10 cellular contexts compared by ENCODE assay signal in genomic region chr7:711967-712600, GRCh38. TPM values are rescaled to one million over a fixed set of nuclear protein-coding genes. Genes with fewer than 3 reads are reported as not detected.
DNase-seq lines count a peak whose midpoint lies in the region; ATAC-seq, FAIRE-seq and TF ChIP-seq lines count a peak whose summit lies in the region.
"Had no signal": no experiment of that assay in that cellular context is flagged by ENCODE, and none has a peak within 500 bp of the region (broad histone marks: within the 10 kb centered on the region; RNA-seq: fewer than 3 reads in every experiment).

No MANE protein-coding gene starts in this region.

- H3K9ac ChIP-seq in HUES48 (ENCODE audit: low read depth, low read length): no peak overlapping the region
- no peak overlapping the region for H3K9ac ChIP-seq in H1 (replicated peaks in 1 of 4; ENCODE audit: extremely low read depth in 1 of 4, low read depth in 3 of 4, low read length in 3 of 4)
- H3K9ac ChIP-seq: KMS-11 had no signal

- H2AFZ ChIP-seq in ACC112 (ENCODE audit: low read length, unreplicated experiment) (peak overlapping the region; percentile 14), H1 (ENCODE audit: low read length) (no peak overlapping the region)

- peaks cover 3 to 22% (median 9%) of the 10 kb centered on the region in 5 donors for H3K36me3 Mint-ChIP-seq in naive thymus-derived CD4-positive, alpha-beta T cell

- H3K79me2 ChIP-seq in ACC112 (ENCODE audit: control insufficient read depth, insufficient read depth, low read length, unreplicated experiment): no peaks in the 10 kb centered on the region
- H3K79me2 ChIP-seq in H1 (ENCODE audit: control insufficient read depth in 1 of 2, insufficient read depth in 2 of 2, low read length in 2 of 2): peaks cover 0 to 28% of the 10 kb centered on the region in 2 experiments; a peak in 2 of 4 replicates

- no peak for FAIRE-seq in H1 (lab: Jason Lieb, UNC)

- H3K27me3 ChIP-seq in ACC112 (ENCODE audit: insufficient read depth, low read length) (no peaks in the 10 kb centered on the region), HUES48 (ENCODE audit: control insufficient read depth, insufficient read depth, low read length) (no peaks in the 10 kb centered on the region), H1 (replicated peaks in 1 of 4; ENCODE audit: control insufficient read depth in 3 of 4, extremely low read depth in 1 of 4, insufficient read depth in 3 of 4, low read length in 3 of 4) (no peaks in the 10 kb centered on the region)
- H3K27me3 ChIP-seq in naive thymus-derived CD4-positive, alpha-beta T cell (ENCODE audit: control insufficient read depth in 2 of 2, insufficient read depth in 2 of 2, low read length in 2 of 2): no peaks in the 10 kb centered on the region

- TF ChIP-seq POLR2A in H1 (IDR thresholded peaks at IDR 0.05; ENCODE audit: control extremely low read depth in 1 of 2, low read depth in 2 of 2, low read length in 2 of 2): no peak

- no peak overlapping the region for H4K91ac ChIP-seq in H1 (replicated peaks; ENCODE audit: insufficient read length, low read length)

- DNase-seq in H1 (ENCODE audit: low read depth in 1 of 2, low spot score in 2 of 2) (no peak), T1000 (lab: John Stamatoyannopoulos, UW) (no peak), omental fat pad (ENCODE audit: low spot score) (no peak), SW480 (ENCODE audit: low spot score) (no peak)
- DNase-seq in naive thymus-derived CD4-positive, alpha-beta T cell: peak in 4 of 9 donors; percentile 28 to 43 (median 42)
- DNase-seq: DMS79 treated with DMSO at 0.1 percent for 48 hours had no signal

- H3K4me2 ChIP-seq in H1 (ENCODE audit: insufficient read depth in 1 of 2, low read depth in 2 of 2, low read length in 2 of 2): peak overlapping the region; percentile 51 to 61; a peak in 3 of 4 replicates
- H3K4me2 ChIP-seq: KMS-11 had no signal

- no peak overlapping the region for H2BK20ac ChIP-seq in H1 (ENCODE audit: low read length)

- H4K20me1 ChIP-seq in H1 (replicated peaks in 1 of 2; ENCODE audit: control insufficient read depth in 1 of 2, insufficient read depth in 2 of 2, low read length in 2 of 2): peaks cover 0 to 10% of the 10 kb centered on the region in 2 experiments

- POLR2A ChIA-PET in H1 (lab: Charles Lee; ENCODE audit: partially characterized antibody): interaction anchor here (0.6 to 1.0 kb wide), 3 partner anchors 16 to 195 kb away, joined by 3 to 4 read pairs (median 3); no protein-coding TSS in a partner anchor
- POLR2A ChIA-PET in naive thymus-derived CD4-positive, alpha-beta T cell (lab: Charles Lee): interaction anchor here (0.6 to 1.7 kb wide), 4 partner anchors 72 to 361 kb away, joined by 3 to 5 read pairs (median 4); no protein-coding TSS in a partner anchor

- TF ChIP-seq RAD21 in H1 (IDR thresholded peaks at IDR 0.05 in 1 of 2, conservative IDR thresholded peaks at IDR 0.05 in 1 of 2; ENCODE audit: low read depth in 2 of 2, low read length in 2 of 2): no peak

- no peak overlapping the region for H2BK12ac ChIP-seq in H1 (ENCODE audit: low read depth, low read length)

- no peak overlapping the region for H3K23ac ChIP-seq in H1 (ENCODE audit: insufficient read length)

- H3K18ac ChIP-seq in H1 (ENCODE audit: extremely low read depth, low read length): no peak overlapping the region

- H3K79me1 ChIP-seq in H1 (ENCODE audit: low read depth, low read length): peaks cover 6% of the 10 kb centered on the region

- no CpG with 5 or more reads among the region's 80 CpGs for WGBS in H1 (ENCODE audit: extremely low coverage in 1 of 2, insufficient coverage in 1 of 2, insufficient read length in 1 of 2, insufficient replicate concordance in 2 of 2, low coverage in 1 of 2, low lambda C conversion rate in 2 of 2, missing lambda C conversion rate in 1 of 2), 2 experiments

- H3K27ac Mint-ChIP-seq in naive thymus-derived CD4-positive, alpha-beta T cell: peak overlapping the region in 4 of 9 donors; percentile 44 to 51 (median 47)

- no peak overlapping the region; the same call in 1 of the 2 replicates for H4K8ac ChIP-seq in H1 (ENCODE audit: extremely low read depth, insufficient read depth, low read length)

- H3K4me1 ChIP-seq in ACC112 (ENCODE audit: control insufficient read depth, insufficient read depth, low read length, unreplicated experiment) (no peaks in the 10 kb centered on the region), HUES48 (ENCODE audit: control insufficient read depth, insufficient read depth, low read length) (no peaks in the 10 kb centered on the region; the same call in 1 of the 2 replicates), H1 (replicated peaks in 1 of 4; ENCODE audit: control insufficient read depth in 3 of 4, insufficient read depth in 4 of 4, low read length in 3 of 4) (peaks cover 0 to 7% (median 4%) of the 10 kb centered on the region in 4 experiments; a peak in 5 of 7 replicates)
- peaks cover 0 to 5% of the 10 kb centered on the region in 2 donors for H3K4me1 ChIP-seq in naive thymus-derived CD4-positive, alpha-beta T cell (ENCODE audit: control insufficient read depth in 2 of 2, insufficient read depth in 2 of 2, low read length in 2 of 2)

- no peak overlapping the region for H3K56ac ChIP-seq in H1 (replicated peaks; ENCODE audit: insufficient read length, low read depth, low read length)

- peaks cover 0 to 5% (median 0%) of the 10 kb centered on the region in 5 donors for H3K27me3 Mint-ChIP-seq in naive thymus-derived CD4-positive, alpha-beta T cell

- H2BK15ac ChIP-seq in H1 (ENCODE audit: low read length): no peak overlapping the region

- CTCF ChIA-PET in H1 (lab: Charles Lee; ENCODE audit: partially characterized antibody): no interaction called here
- CTCF ChIA-PET in naive thymus-derived CD4-positive, alpha-beta T cell (lab: Charles Lee): no interaction called here

- H3K4me3 Mint-ChIP-seq in naive thymus-derived CD4-positive, alpha-beta T cell: peak overlapping the region; percentile 12 to 83 (median 64)

- no peak overlapping the region for H2BK5ac ChIP-seq in H1 (ENCODE audit: low read depth, low read length)

- H3K4me3 ChIP-seq in ACC112 (ENCODE audit: low read depth, low read length): peak overlapping the region; percentile 54; the same call in 1 of the 2 replicates
- H3K4me3 ChIP-seq in HUES48 (ENCODE audit: low read depth, low read length): peak overlapping the region; percentile 46; the same call in 1 of the 2 replicates
- peak overlapping the region; percentile 17 to 61 (median 31); a peak in 5 of 8 replicates for H3K4me3 ChIP-seq in H1 (ENCODE audit: extremely low read depth in 1 of 4, insufficient read depth in 2 of 4, low read depth in 3 of 4, low read length in 4 of 4)
- H3K4me3 ChIP-seq in naive thymus-derived CD4-positive, alpha-beta T cell (ENCODE audit: low read length): no peak overlapping the region

- peaks cover 0 to under 1% (median 0%) of the 10 kb centered on the region in 11 donors for H3K9me3 Mint-ChIP-seq in naive thymus-derived CD4-positive, alpha-beta T cell

- TF ChIP-seq CTCF in H1 (IDR thresholded peaks at IDR 0.05; ENCODE audit: control extremely low read depth in 1 of 3, insufficient read depth in 1 of 3, low read depth in 1 of 3, low read length in 3 of 3) (no peak), omental fat pad (IDR thresholded peaks at IDR 0.05) (no peak)

- TF ChIP-seq EP300 in H1 (IDR thresholded peaks at IDR 0.05; ENCODE audit: borderline replicate concordance in 1 of 2, low read depth in 2 of 2, low read length in 2 of 2): no peak

- H3K9me3 ChIP-seq in HUES48 (ENCODE audit: control insufficient read depth, insufficient read depth, low read length) (no peaks in the 10 kb centered on the region), H1 (ENCODE audit: insufficient read depth in 2 of 2, low read depth in 1 of 2, low read length in 1 of 2) (no peaks in the 10 kb centered on the region)
- no peaks in the 10 kb centered on the region for H3K9me3 ChIP-seq in naive thymus-derived CD4-positive, alpha-beta T cell (ENCODE audit: control insufficient read depth in 2 of 3, low read length in 3 of 3)

- H2BK120ac ChIP-seq in H1 (replicated peaks; ENCODE audit: low read depth, low read length): no peak overlapping the region

- H3K27ac ChIP-seq in ACC112 (ENCODE audit: low read depth, low read length): no peak overlapping the region
- H3K27ac ChIP-seq in HUES48 (ENCODE audit: low read depth, low read length): no peak overlapping the region
- H3K27ac ChIP-seq in H1 (ENCODE audit: low read depth, low read length): no peak overlapping the region
- peak overlapping the region; percentile 62 for H3K27ac ChIP-seq in naive thymus-derived CD4-positive, alpha-beta T cell (ENCODE audit: low read depth, low read length)
- H3K27ac ChIP-seq: KMS-11 had no signal

- H4K5ac ChIP-seq in H1 (ENCODE audit: insufficient read length, low read depth, low read length): no peak overlapping the region

- H3K14ac ChIP-seq in H1 (ENCODE audit: insufficient read length): no peak overlapping the region

- intact Hi-C loops in naive thymus-derived CD4-positive, alpha-beta T cell (cut with micrococcal nuclease): loop anchor here in 1 of 2 donors (1.0 to 5.0 kb wide), 4 partner anchors 14 to 211 kb away; partner anchors contain the start of genes DNAAF5 and GET4

- H2AK5ac ChIP-seq in H1 (ENCODE audit: low read depth, low read length): no peak overlapping the region

- peak; percentile 75 for ATAC-seq in naive thymus-derived CD4-positive, alpha-beta T cell
- ATAC-seq in omental fat pad (ENCODE audit: low FRiP score): no peak
- no peak for ATAC-seq in GM19023 (IDR thresholded peaks at IDR 0.05; ENCODE audit: unreplicated experiment)

- H3K36me3 ChIP-seq in ACC112 (ENCODE audit: insufficient read depth, low read length): no peaks in the 10 kb centered on the region; the same call in 1 of the 2 replicates
- H3K36me3 ChIP-seq in HUES48 (ENCODE audit: control insufficient read depth, insufficient read depth, low read length): peaks cover 15% of the 10 kb centered on the region; the same call in 1 of the 2 replicates
- peaks cover 0 to 3% (median 1%) of the 10 kb centered on the region in 4 experiments; a peak in 3 of 8 replicates for H3K36me3 ChIP-seq in H1 (ENCODE audit: control insufficient read depth in 2 of 4, insufficient read depth in 4 of 4, low read length in 3 of 4)
- peaks cover 0 to 8% (median 0%) of the 10 kb centered on the region in 3 experiments for H3K36me3 ChIP-seq in naive thymus-derived CD4-positive, alpha-beta T cell (ENCODE audit: control insufficient read depth in 2 of 3, insufficient read depth in 3 of 3, low read length in 3 of 3)

- peaks cover 5 to 39% (median 18%) of the 10 kb centered on the region in 7 donors for H3K4me1 Mint-ChIP-seq in naive thymus-derived CD4-positive, alpha-beta T cell

- no peak overlapping the region for H3K4ac ChIP-seq in H1 (replicated peaks; ENCODE audit: insufficient read length, low read depth, low read length)

- no peaks in the 10 kb centered on the region for H3K23me2 ChIP-seq in H1 (ENCODE audit: low read depth, low read length)

RNA-seq across cellular contexts. Expression of gene DNAAF5, which starts 14.4 kb away (rescaled TPM):
- 55.1 and 56.5 TPM in 2 replicates for total RNA-seq in H1 (2021; fragmentation: NEBNext Ultra II Directional; extraction: Animal tissue kit (Norgen Biotek cat#: 25700))
- polyA plus RNA-seq in H1 (2011; rRNA removed): 95.9 and 164 TPM in 2 replicates
- polyA plus RNA-seq in H1 (2011; cell fraction: cytosol; rRNA removed): 46.8 TPM
- polyA plus RNA-seq in H1 (2011; cell fraction: nucleus; rRNA removed): 73.5 TPM
- polyA plus RNA-seq in H1 (2012, experiment 1 of 2): 34.1 to 57.9 TPM (median 53.4 TPM) in 4 replicates
- polyA plus RNA-seq in H1 (2012, experiment 2 of 2): 45.5 TPM
- 33.9 TPM for polyA plus RNA-seq in H1 (2013, experiment 1 of 2)
- polyA plus RNA-seq in H1 (2013, experiment 2 of 2): 34.7 TPM
- polyA minus RNA-seq in H1 (2011; rRNA and poly(A)+ RNA removed): 50.1 and 75.3 TPM in 2 replicates
- 44.4 TPM for polyA minus RNA-seq in H1 (2011; cell fraction: cytosol; rRNA and poly(A)+ RNA removed)
- polyA minus RNA-seq in H1 (2011; cell fraction: nucleus; rRNA and poly(A)+ RNA removed): 43.4 TPM
- 10 to 100 TPM; 12.5 to 25.7 (median 14.6) TPM for total RNA-seq in naive thymus-derived CD4-positive, alpha-beta T cell
- 1 to 10 TPM; 4.0 to 5.8 TPM for polyA plus RNA-seq in naive thymus-derived CD4-positive, alpha-beta T cell
- 10 to 100 TPM; 15.7 to 27.1 (median 25.1) TPM for total RNA-seq in omental fat pad

RNA-seq across cellular contexts. Expression of gene PRKAR1B, which starts 15.0 kb away (rescaled TPM):
- 55.7 and 58.0 TPM in 2 replicates for total RNA-seq in H1 (2021; fragmentation: NEBNext Ultra II Directional; extraction: Animal tissue kit (Norgen Biotek cat#: 25700))
- polyA plus RNA-seq in H1 (2011; rRNA removed): 12.3 and 23.2 TPM in 2 replicates
- polyA plus RNA-seq in H1 (2011; cell fraction: cytosol; rRNA removed): 25.3 TPM
- 30.8 TPM for polyA plus RNA-seq in H1 (2011; cell fraction: nucleus; rRNA removed)
- 43.9 to 55.5 TPM (median 53.2 TPM) in 4 replicates for polyA plus RNA-seq in H1 (2012, experiment 1 of 2)
- polyA plus RNA-seq in H1 (2012, experiment 2 of 2): 35.0 TPM
- polyA plus RNA-seq in H1 (2013, experiment 1 of 2): 18.5 TPM
- polyA plus RNA-seq in H1 (2013, experiment 2 of 2): 19.0 TPM
- 43.0 and 43.2 TPM in 2 replicates for polyA minus RNA-seq in H1 (2011; rRNA and poly(A)+ RNA removed)
- 28.6 TPM for polyA minus RNA-seq in H1 (2011; cell fraction: cytosol; rRNA and poly(A)+ RNA removed)
- polyA minus RNA-seq in H1 (2011; cell fraction: nucleus; rRNA and poly(A)+ RNA removed): 22.1 TPM
- 10 to 100 TPM; 18.1 to 51.4 (median 33.1) TPM for total RNA-seq in naive thymus-derived CD4-positive, alpha-beta T cell
- polyA plus RNA-seq in naive thymus-derived CD4-positive, alpha-beta T cell: 10 to 100 TPM; 16.1 to 21.2 TPM
- 10 to 100 TPM in 2 of 4 donors, 1 to 10 TPM in 2; 9.0 to 11.4 (median 10.3) TPM for total RNA-seq in omental fat pad
